Comparison of ENCODE assay signal across 26 cellular contexts in genomic region chr4:114076865-114077264, GRCh38.
DNase-seq lines count a peak whose midpoint lies in the region; ATAC-seq lines count a peak whose summit lies in the region.
"Had no signal": no experiment of that assay in that cellular context is flagged by ENCODE, and none has a peak within 500 bp of the region (broad histone marks: within the 10 kb centered on the region; RNA-seq: fewer than 3 reads in every experiment).

No MANE protein-coding gene starts in this region.

- peak; percentile 63 for DNase-seq in HT1080 (ENCODE audit: low read depth)
- peak; percentile 74 for DNase-seq in dermis blood vessel endothelial cell
- DNase-seq in glomerular visceral epithelial cell (ENCODE audit: extremely low spot score): peak; percentile 6
- DNase-seq in NCI-H146 treated with DMSO at 0.1 percent for 48 hours (lab: John Stamatoyannopoulos, UW; ENCODE audit: unreplicated experiment): no peak
- no peak for DNase-seq in Karpas-422
- no peak for DNase-seq in T-cell
- DNase-seq: activated naive CD4-positive, alpha-beta T cell treated with anti-CD3 and anti-CD28 coated beads for 36 hours; BE2C; DMS153; effector CD8-positive, alpha-beta T cell; GDM1; H7; natural killer cell; NCI-H1694; NCI-H2171 treated with DMSO at 0.1 percent for 48 hours; NCI-H524 treated with DMSO at 0.1 percent for 48 hours; occipital lobe; SHP77; stimulated activated CD4-positive, alpha-beta T cell treated with anti-CD3 and anti-CD28 coated beads, Interleukin-2, amount 100 ng/mL, for 24 hours had no signal

- H3K4me2 ChIP-seq in Karpas-422 (ENCODE audit: low read depth, low read length, poor library complexity, severe bottlenecking): no peak overlapping the region
- H3K4me2 ChIP-seq: smooth muscle cell had no signal

- no peak overlapping the region for H3K9ac ChIP-seq in Karpas-422 (ENCODE audit: low read length)

- H3K4me1 Mint-ChIP-seq in T-cell: peaks cover 0 to 1% (median 0%) of the 10 kb centered on the region in 3 donors
- H3K4me1 Mint-ChIP-seq: natural killer cell had no signal

- H3K9me2 ChIP-seq in Karpas-422 (replicated peaks; ENCODE audit: insufficient read depth, low read length): no peaks in the 10 kb centered on the region

- CTCF ChIA-PET in T-cell (lab: Charles Lee): interaction anchor here in 1 of 2 donors (1.3 to 1.4 kb wide), 2 partner anchors 10 to 124 kb away, joined by 3 to 5 read pairs; no protein-coding TSS in a partner anchor

- peaks cover 0 to 3% (median 0%) of the 10 kb centered on the region in 3 donors for H3K9me3 Mint-ChIP-seq in T-cell
- H3K9me3 Mint-ChIP-seq: natural killer cell had no signal

- H3K36me3 ChIP-seq in ACC112 (ENCODE audit: insufficient read depth, low read length) (no peaks in the 10 kb centered on the region), Karpas-422 (ENCODE audit: insufficient read depth, low read length) (no peaks in the 10 kb centered on the region)
- H3K36me3 ChIP-seq: adrenal gland, BE2C, brain microvascular endothelial cell, gastroesophageal sphincter, tibial nerve had no signal

- no peaks in the 10 kb centered on the region for H3K27me3 ChIP-seq in ACC112 (ENCODE audit: insufficient read depth, low read length)
- H3K27me3 ChIP-seq in Karpas-422 (ENCODE audit: low read length): no peaks in the 10 kb centered on the region
- H3K27me3 ChIP-seq: adrenal gland, BE2C, brain microvascular endothelial cell, gastroesophageal sphincter, tibial nerve had no signal

- no peak overlapping the region for H3K4me3 ChIP-seq in ACC112 (ENCODE audit: low read depth, low read length)
- H3K4me3 ChIP-seq in Karpas-422 (ENCODE audit: low read length): no peak overlapping the region
- H3K4me3 ChIP-seq: adrenal gland, gastroesophageal sphincter, smooth muscle cell, tibial nerve had no signal

- H2AFZ ChIP-seq in ACC112 (ENCODE audit: low read length, unreplicated experiment): no peak overlapping the region
- H2AFZ ChIP-seq in Karpas-422 (ENCODE audit: low read length): no peak overlapping the region

- H3K36me3 Mint-ChIP-seq in T-cell: no peaks in the 10 kb centered on the region
- H3K36me3 Mint-ChIP-seq: natural killer cell had no signal

- no peaks in the 10 kb centered on the region for H4K20me1 ChIP-seq in Karpas-422 (ENCODE audit: insufficient read depth, low read depth, low read length)

- H3K79me2 ChIP-seq in ACC112 (ENCODE audit: control insufficient read depth, insufficient read depth, low read length, unreplicated experiment): no peaks in the 10 kb centered on the region
- H3K79me2 ChIP-seq in Karpas-422 (ENCODE audit: low read length): no peaks in the 10 kb centered on the region

- H3K27ac Mint-ChIP-seq in T-cell: no peak overlapping the region
- H3K27ac Mint-ChIP-seq: activated naive CD4-positive, alpha-beta T cell treated with anti-CD3 and anti-CD28 coated beads for 36 hours; natural killer cell had no signal

- ATAC-seq in HG02610 (IDR thresholded peaks at IDR 0.05; ENCODE audit: unreplicated experiment) (no peak), T-cell (replicated peaks in 1 of 4) (no peak)
- ATAC-seq: gastroesophageal sphincter, natural killer cell had no signal

- H3K27me3 Mint-ChIP-seq in T-cell: no peaks in the 10 kb centered on the region

- no peak overlapping the region for H3K4me3 Mint-ChIP-seq in T-cell
- H3K4me3 Mint-ChIP-seq: activated naive CD4-positive, alpha-beta T cell treated with anti-CD3 and anti-CD28 coated beads for 36 hours; natural killer cell had no signal

- H3K27ac ChIP-seq in ACC112 (ENCODE audit: low read depth, low read length) (peak overlapping the region; percentile 53), Karpas-422 (ENCODE audit: low read length) (no peak overlapping the region)
- H3K27ac ChIP-seq: adrenal gland, brain microvascular endothelial cell, gastroesophageal sphincter, tibial nerve had no signal

- no peaks in the 10 kb centered on the region for H3K9me3 ChIP-seq in Karpas-422 (ENCODE audit: low read length)
- H3K9me3 ChIP-seq: adrenal gland, BE2C, tibial nerve had no signal

- POLR2A ChIA-PET in T-cell (lab: Charles Lee): no interaction called here

- peaks cover 15% of the 10 kb centered on the region for H3K4me1 ChIP-seq in ACC112 (ENCODE audit: control insufficient read depth, insufficient read depth, low read length, unreplicated experiment)
- H3K4me1 ChIP-seq in Karpas-422 (ENCODE audit: low read length): no peaks in the 10 kb centered on the region
- H3K4me1 ChIP-seq: adrenal gland, BE2C, gastroesophageal sphincter, tibial nerve had no signal

Comparison
In these comparisons a context has a peak if more than half of its experiments do, and no peak if none do; other contexts are left out.
1. DNase-seq: peak in HT1080 (single experiment), dermis blood vessel endothelial cell (single experiment) and glomerular visceral epithelial cell (single experiment); none in NCI-H146 treated with DMSO at 0.1 percent for 48 hours (single experiment), Karpas-422 (single experiment) and T-cell (0 of 34).